Comparison of ENCODE assay signal across 20 cellular contexts in the genomic region with DNA sequence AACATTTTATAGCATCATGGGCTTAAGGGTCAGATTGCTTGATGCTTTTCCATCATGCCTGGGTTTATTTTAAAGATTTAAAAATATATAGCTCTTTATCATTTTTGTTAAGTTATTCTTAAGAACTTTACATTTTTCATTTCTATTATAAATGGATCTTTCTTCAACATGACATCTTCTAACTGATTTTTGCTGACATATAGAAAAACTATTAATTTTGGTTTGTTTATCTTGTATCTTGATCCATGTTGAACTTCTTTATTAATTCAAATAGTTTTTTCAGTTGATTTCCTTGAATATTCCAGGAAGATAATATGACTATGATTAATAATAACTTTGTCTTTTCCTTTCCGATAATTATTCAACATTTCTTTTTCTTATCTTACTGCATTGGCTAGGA.
"Had no signal": no experiment of that assay in that cellular context is flagged by ENCODE, and none has a peak within 500 bp of the region (broad histone marks: within the 10 kb centered on the region; RNA-seq: fewer than 3 reads in every experiment).

No MANE protein-coding gene starts in this region.

- H3K4me2 ChIP-seq: KMS-11, SK-N-SH had no signal

- H3K9ac ChIP-seq: KMS-11, SK-N-SH had no signal

- FAIRE-seq: HTR-8/SVneo had no signal

- DNase-seq: Kasumi-1, MM.1S, NCI-H1092 treated with DMSO at 0.1 percent for 48 hours, NCI-H1436, NCI-H187, NCI-H2029, NCI-H2081 treated with DMSO at 0.1 percent for 48 hours, NCI-H2171, NCI-H226, NCI-H446, NCI-H510A, NCI-H524 treated with DMSO at 0.1 percent for 48 hours, NCI-H69, NCI-H774, SHP77, SK-N-SH had no signal

- H3K27ac ChIP-seq: HL-60, KMS-11, RWPE1 had no signal

- H3K9me3 ChIP-seq: SK-N-SH had no signal
